ENCODE assay signal across 8 cellular contexts in the genomic region with DNA sequence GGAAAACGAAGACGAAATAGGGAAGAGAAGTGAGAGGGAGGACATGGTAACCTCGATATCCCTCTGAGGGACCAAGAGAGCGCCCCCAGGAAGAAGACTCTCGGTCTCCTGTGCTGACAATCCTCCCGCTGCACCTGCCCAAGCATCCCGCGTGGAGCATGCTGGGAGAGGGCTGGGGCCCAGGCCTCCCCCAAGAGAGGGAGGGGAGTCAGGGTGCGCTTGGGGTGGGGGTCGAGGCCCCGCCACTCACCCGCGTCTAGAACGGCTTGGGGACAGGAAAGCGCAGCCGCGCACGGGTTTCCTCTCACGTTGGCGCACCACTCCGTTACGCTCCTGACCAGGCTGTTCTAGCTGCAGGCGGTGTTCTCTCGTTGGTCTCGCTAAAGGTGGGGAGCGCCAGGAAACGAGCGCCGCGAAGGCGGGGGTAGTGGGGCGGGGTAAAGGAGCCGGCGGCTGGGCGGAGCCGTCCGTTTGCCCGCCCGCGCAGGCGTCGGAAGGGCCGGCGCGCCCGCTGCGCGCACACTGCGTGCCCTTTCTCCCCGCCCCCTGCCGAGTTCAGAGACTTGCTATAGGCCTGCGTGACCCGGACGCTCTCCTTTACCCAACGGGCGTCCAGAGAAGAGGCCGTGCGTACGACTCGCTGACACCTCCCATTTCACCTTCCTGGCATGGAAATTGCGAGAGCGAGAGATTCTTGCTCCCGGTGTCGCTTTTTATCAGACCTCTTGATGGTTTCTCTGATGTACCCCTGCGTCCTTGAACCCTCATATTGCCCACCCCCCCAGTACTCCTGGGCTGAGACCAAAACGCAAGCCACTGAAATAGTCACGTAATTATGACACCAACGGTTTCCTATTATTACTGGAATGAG.
DNase-seq lines count a peak whose midpoint lies in the region; ATAC-seq and FAIRE-seq lines count a peak whose summit lies in the region.

A gene (minus strand): TSS at position 388 of the 871 bp plus-strand sequence. CDS start 2,888 bp downstream, outside the sequence.

- H3K36me3 Mint-ChIP-seq in central memory CD8-positive, alpha-beta T cell (ENCODE audit: insufficient read depth), result peaks cover 8% of the 10 kb centered on the region

- peak; percentile 60 for FAIRE-seq in islet of Langerhans (lab: Jason Lieb, UNC)

- ATAC-seq in GM19023 (IDR thresholded peaks at IDR 0.05; ENCODE audit: unreplicated experiment), result peak; percentile 96
- ATAC-seq in HG03280 (IDR thresholded peaks at IDR 0.05; ENCODE audit: unreplicated experiment), result peak; percentile 97
- peak; percentile 95 for ATAC-seq in central memory CD8-positive, alpha-beta T cell (replicated peaks; ENCODE audit: extremely low read depth, poor library complexity, severe bottlenecking)

- H3K4me1 Mint-ChIP-seq in central memory CD8-positive, alpha-beta T cell, result no peaks in the 10 kb centered on the region

- no peaks in the 10 kb centered on the region for H3K27me3 Mint-ChIP-seq in central memory CD8-positive, alpha-beta T cell

- no peaks in the 10 kb centered on the region for H3K9me3 Mint-ChIP-seq in central memory CD8-positive, alpha-beta T cell

- H3K4me3 Mint-ChIP-seq in central memory CD8-positive, alpha-beta T cell, result peak within 1 kb of the TSS; percentile 87

- peak within 1 kb of the TSS; percentile 97 for H3K27ac Mint-ChIP-seq in central memory CD8-positive, alpha-beta T cell (ENCODE audit: low read depth)

- peak; percentile 88 for DNase-seq in AG08396 (ENCODE audit: low spot score)
- DNase-seq in NCI-H345 treated with DMSO at 0.1 percent for 48 hours (lab: John Stamatoyannopoulos, UW; ENCODE audit: unreplicated experiment), result peak; percentile 60
- DNase-seq in activated CD4-positive, CD25-positive, alpha-beta regulatory T cell treated with anti-CD3 and anti-CD28 coated beads, Interleukin-2, amount 50 U/mL, for 16 hours (ENCODE audit: low read depth, low spot score), result peak; percentile 80
- peak; percentile 77 to 90 for DNase-seq in central memory CD8-positive, alpha-beta T cell (ENCODE audit: low spot score in 2 of 2)
- DNase-seq in stimulated activated CD4-positive, alpha-beta T cell treated with anti-CD3 and anti-CD28 coated beads, Interleukin-12 subunit alpha, Interleukin-12 subunit beta, amount 100 ng/mL, for 4 hours, result peak; percentile 84

Comparison
In these comparisons a context has a peak if more than half of its experiments do, and no peak if none do; other contexts are left out.
1. Peak in every context shown above with its lines: DNase-seq and ATAC-seq.